ENCODE assay signal across 6 cellular contexts in the genomic region with DNA sequence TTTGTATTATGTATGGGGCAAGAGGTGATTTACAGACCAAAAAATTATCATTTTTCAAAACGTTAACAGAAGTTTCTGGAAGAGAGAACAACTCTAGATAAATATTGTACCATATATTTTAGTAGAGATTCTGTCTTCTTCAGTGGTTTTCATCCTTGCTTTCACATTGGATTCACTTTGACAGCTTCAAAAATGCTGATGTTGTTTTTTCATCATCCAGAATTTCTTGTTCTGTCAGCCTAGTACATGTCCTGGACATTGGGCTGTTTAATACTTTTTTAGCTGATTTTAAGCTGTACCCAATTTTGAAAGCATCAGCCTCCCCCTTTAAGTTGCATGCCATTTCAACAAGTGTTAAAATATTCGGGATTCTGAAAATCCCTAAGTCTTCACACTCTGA.
"Had no signal": no experiment of that assay in that cellular context is flagged by ENCODE, and none has a peak within 500 bp of the region (broad histone marks: within the 10 kb centered on the region; RNA-seq: fewer than 3 reads in every experiment).

No MANE protein-coding gene starts in this region.

- H3K9ac ChIP-seq: KMS-11 had no signal

- FAIRE-seq: HTR-8/SVneo, K562 had no signal

- H3K4me2 ChIP-seq: KMS-11 had no signal

- ATAC-seq: K562 had no signal

- DNase-seq: KBM-7, KG1 had no signal

- H3K27ac ChIP-seq: HL-60, KMS-11 had no signal

- H3K4me3 ChIP-seq: K562 had no signal
